Comparison of ENCODE assay signal across 8 cellular contexts in the genomic region with DNA sequence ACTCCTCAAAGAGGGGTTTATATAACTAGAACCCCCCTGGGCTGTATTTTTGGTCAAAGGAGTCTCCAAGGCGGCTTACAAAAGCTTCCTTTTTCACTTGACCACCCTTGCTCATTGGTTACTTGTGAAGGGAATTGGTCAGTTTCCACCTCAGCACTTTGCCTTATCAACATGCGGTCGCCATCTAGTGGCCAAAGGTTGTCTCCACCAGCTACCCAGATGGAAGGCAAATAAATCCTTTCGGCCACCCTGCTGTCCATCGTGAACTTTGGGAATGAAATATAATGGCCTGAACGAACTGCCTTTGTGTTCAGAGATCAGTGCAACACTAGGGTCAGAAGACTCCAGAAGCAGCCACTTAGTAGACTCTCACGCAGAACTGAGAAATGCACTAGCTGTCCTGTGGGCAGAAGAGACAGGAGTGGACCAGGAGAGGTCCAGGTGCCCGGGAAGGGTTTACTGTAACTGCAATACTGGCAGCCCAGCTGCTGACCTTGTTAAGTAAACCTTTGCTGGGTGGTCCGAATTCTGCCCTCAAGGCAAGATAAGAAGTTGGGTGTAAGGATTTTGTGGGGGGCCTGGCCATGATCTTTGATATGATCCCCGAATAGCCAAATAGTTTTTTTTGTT.
A peak's percentile ranks its signal among the peaks of the same experiment; 100 is the strongest.
DNase-seq lines count a peak whose midpoint lies in the region; ATAC-seq and FAIRE-seq lines count a peak whose summit lies in the region.

No MANE protein-coding gene starts in this region.

- H3K27me3 ChIP-seq in CD4-positive, alpha-beta memory T cell (ENCODE audit: insufficient read depth, low read length), result no peaks in the 10 kb centered on the region

- H3K9me3 Mint-ChIP-seq in CD4-positive, alpha-beta memory T cell, result no peaks in the 10 kb centered on the region

- no peaks in the 10 kb centered on the region for H3K9me3 ChIP-seq in CD4-positive, alpha-beta memory T cell (ENCODE audit: control insufficient read depth in 1 of 2, low read length in 2 of 2)

- intact Hi-C loops in CD4-positive, alpha-beta memory T cell (cut with micrococcal nuclease), result loop anchor here (1.0 to 2.0 kb wide), 2 partner anchors 18 to 217 kb away; no protein-coding TSS in a partner anchor

- no peaks in the 10 kb centered on the region for H3K4me1 Mint-ChIP-seq in CD4-positive, alpha-beta memory T cell

- H3K4me1 ChIP-seq in CD4-positive, alpha-beta memory T cell (ENCODE audit: insufficient read depth, low read length), result no peaks in the 10 kb centered on the region

- no peaks in the 10 kb centered on the region for H3K36me3 ChIP-seq in CD4-positive, alpha-beta memory T cell (ENCODE audit: insufficient read depth, low read length)

- CTCF ChIA-PET in CD4-positive, alpha-beta memory T cell (lab: Charles Lee; ENCODE audit: partially characterized antibody), result interaction anchor here (0.8 to 5.6 kb wide), 36 partner anchors 9 to 225 kb away, joined by 3 to 38 read pairs (median 4); no protein-coding TSS in a partner anchor

- in situ Hi-C loops in T47D (cut with HindIII; ENCODE audit: low pct_unique_long_range_greater_than_20kb, low sequenced_read_pairs), result no loop called here

- no peak overlapping the region for H3K4me3 Mint-ChIP-seq in CD4-positive, alpha-beta memory T cell

- ATAC-seq in GM21528 (IDR thresholded peaks at IDR 0.05; ENCODE audit: low FRiP score, unreplicated experiment), result no peak

- peak in 3 of 5 donors; percentile 10 to 19 (median 12) for DNase-seq in CD4-positive, alpha-beta memory T cell
- peak; percentile 67 for DNase-seq in GM19239 (ENCODE audit: insufficient read length, low spot score)
- DNase-seq in HUDEP-2 (lab: John Stamatoyannopoulos, UW; ENCODE audit: unreplicated experiment in 76 of 76), result peak in 51 of 76 experiments; percentile 6 to 65 (median 32)
- peak; percentile 54 to 78 for DNase-seq in SW 1271 (lab: John Stamatoyannopoulos, UW)
- DNase-seq in T47D (ENCODE audit: low read depth in 1 of 2, low spot score in 1 of 2), result peak; percentile 73 to 82
- DNase-seq in islet precursor cell, result peak; percentile 84
- peak in 2 of 3 donors; percentile 31 to 43 for DNase-seq in stimulated activated CD4-positive, alpha-beta T cell treated with anti-CD3 and anti-CD28 coated beads, Interleukin-12 subunit alpha, Interleukin-12 subunit beta, amount 100 ng/mL, for 48 hours (ENCODE audit: low read depth in 2 of 3, low spot score in 1 of 3)

- no peaks in the 10 kb centered on the region for H3K27me3 Mint-ChIP-seq in CD4-positive, alpha-beta memory T cell

- no peak overlapping the region for H3K27ac Mint-ChIP-seq in CD4-positive, alpha-beta memory T cell

- POLR2A ChIA-PET in CD4-positive, alpha-beta memory T cell (lab: Charles Lee; ENCODE audit: partially characterized antibody), result no interaction called here

- H3K36me3 Mint-ChIP-seq in CD4-positive, alpha-beta memory T cell, result peaks cover 8 to 13% of the 10 kb centered on the region in 2 donors

- H3K4me3 ChIP-seq in CD4-positive, alpha-beta memory T cell (ENCODE audit: low read length in 2 of 2), result no peak overlapping the region

- peak; percentile 97 for FAIRE-seq in GM19239 (lab: Jason Lieb, UNC)

- no peak overlapping the region for H3K27ac ChIP-seq in CD4-positive, alpha-beta memory T cell (ENCODE audit: low read depth, low read length)

Comparison
In these comparisons a context has a peak if more than half of its experiments do, and no peak if none do; other contexts are left out.
1. DNase-seq: peak in every context shown above with its lines; median percentile 84 in islet precursor cell; 78 in T47D; 67 in GM19239; 66 in SW 1271; 37 in stimulated activated CD4-positive, alpha-beta T cell treated with anti-CD3 and anti-CD28 coated beads, Interleukin-12 subunit alpha, Interleukin-12 subunit beta, amount 100 ng/mL, for 48 hours; 32 in HUDEP-2; 12 in CD4-positive, alpha-beta memory T cell.